22 cellular contexts compared by ENCODE assay signal in the genomic region with DNA sequence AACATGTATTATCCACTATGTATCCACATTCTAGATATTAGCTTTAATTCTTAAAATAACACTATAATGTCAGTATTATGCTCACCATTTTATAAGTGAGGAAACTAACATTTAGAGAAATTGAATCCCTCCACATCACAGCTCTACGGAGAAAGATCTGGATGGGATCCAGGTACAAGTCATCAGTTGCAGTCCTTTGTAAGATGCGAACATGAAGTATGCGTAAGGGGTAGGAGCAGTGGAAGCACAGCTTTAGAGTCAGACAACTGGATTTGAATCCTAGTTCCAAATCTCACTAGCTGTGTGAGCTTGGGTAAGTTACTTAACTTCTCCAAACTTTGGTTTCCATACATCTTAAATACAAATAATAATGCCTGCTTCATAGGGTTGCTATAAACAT.
DNase-seq lines count a peak whose midpoint lies in the region; ATAC-seq and TF ChIP-seq lines count a peak whose summit lies in the region.
"Had no signal": no experiment of that assay in that cellular context is flagged by ENCODE, and none has a peak within 500 bp of the region (broad histone marks: within the 10 kb centered on the region; RNA-seq: fewer than 3 reads in every experiment).

No MANE protein-coding gene starts in this region.

- H3K27me3 ChIP-seq in left ventricle myocardium inferior (ENCODE audit: low read depth), result no peaks in the 10 kb centered on the region
- H3K27me3 ChIP-seq in lower lobe of right lung (ENCODE audit: low read depth), result no peaks in the 10 kb centered on the region
- H3K27me3 ChIP-seq: BE2C; BLaER1 treated with 17β-estradiol and CSF1 and Interleukin-3, amounts not matched to agents 10 nM and 100 nM had no signal

- ATAC-seq in Right ventricle myocardium superior (ENCODE audit: poor library complexity) (peak; percentile 77), lower lobe of right lung (no peak)
- ATAC-seq: A549 had no signal

- DNase-seq in Right ventricle myocardium superior (no peak), cardiac septum (ENCODE audit: low spot score) (no peak), fibroblast of mammary gland (ENCODE audit: low read depth) (peak; percentile 24), left ventricle myocardium inferior (no peak), NCI-H748 (lab: John Stamatoyannopoulos, UW; ENCODE audit: unreplicated experiment) (no peak), lower lobe of right lung (no peak), UCSD-AML1 (lab: John Stamatoyannopoulos, UW; ENCODE audit: unreplicated experiment) (no peak)
- DNase-seq: 8988T; ACHN; AML-193; BE2C; CD4-positive, alpha-beta T cell; CD8-positive, alpha-beta memory T cell; DMS 273 treated with DMSO at 0.1 percent for 48 hours; DMS53; DMS79 treated with DMSO at 0.1 percent for 48 hours; GF-D8; GM23248; H7; HCEC 1CT had no signal

- intact Hi-C loops in Right ventricle myocardium superior (cut with DNase I) (no loop called here), cardiac septum (cut with DNase I) (no loop called here), left ventricle myocardium inferior (cut with micrococcal nuclease) (no loop called here), lower lobe of right lung (cut with DNase I) (no loop called here)

- peaks cover 5% of the 10 kb centered on the region for H3K36me3 ChIP-seq in left ventricle myocardium inferior
- H3K36me3 ChIP-seq in lower lobe of right lung, result no peaks in the 10 kb centered on the region
- H3K36me3 ChIP-seq: BE2C; BLaER1 treated with 17β-estradiol and CSF1 and Interleukin-3, amounts not matched to agents 10 nM and 100 nM had no signal

- no peak overlapping the region for H3K4me3 ChIP-seq in fibroblast of mammary gland (ENCODE audit: control insufficient read depth, low read depth, low read length)
- H3K4me3 ChIP-seq in left ventricle myocardium inferior, result no peak overlapping the region
- no peak overlapping the region for H3K4me3 ChIP-seq in lower lobe of right lung
- H3K4me3 ChIP-seq: A549; BLaER1 treated with 17β-estradiol and CSF1 and Interleukin-3, amounts not matched to agents 10 nM and 100 nM; GM23248 had no signal

- no peaks in the 10 kb centered on the region for H3K9me3 ChIP-seq in left ventricle myocardium inferior (replicated peaks)
- no peaks in the 10 kb centered on the region for H3K9me3 ChIP-seq in lower lobe of right lung
- H3K9me3 ChIP-seq: A549; BE2C; BLaER1 treated with 17β-estradiol and CSF1 and Interleukin-3, amounts not matched to agents 10 nM and 100 nM had no signal

- peaks cover 18% of the 10 kb centered on the region for H3K4me1 ChIP-seq in left ventricle myocardium inferior
- H3K4me1 ChIP-seq in lower lobe of right lung, result no peaks in the 10 kb centered on the region
- H3K4me1 ChIP-seq: A549 had no signal

- TF ChIP-seq CTCF in fibroblast of mammary gland (conservative IDR thresholded peaks at IDR 0.05; ENCODE audit: control insufficient read depth, insufficient read depth, low read depth, low read length), result no peak
- no peak for TF ChIP-seq CTCF in left ventricle myocardium inferior (IDR thresholded peaks at IDR 0.05; ENCODE audit: borderline replicate concordance)
- no peak for TF ChIP-seq CTCF in lower lobe of right lung (IDR thresholded peaks at IDR 0.05)

- H3K27ac ChIP-seq in left ventricle myocardium inferior (replicated peaks) (peak overlapping the region; percentile 30), lower lobe of right lung (no peak overlapping the region)
- H3K27ac ChIP-seq: A549; BLaER1 treated with 17β-estradiol and CSF1 and Interleukin-3, amounts not matched to agents 10 nM and 100 nM; GM23248 had no signal
